8 cellular contexts compared by ENCODE assay signal in genomic region chr10:12588091-12588850, GRCh38.
DNase-seq lines count a peak whose midpoint lies in the region; ATAC-seq and TF ChIP-seq lines count a peak whose summit lies in the region.

No MANE protein-coding gene starts in this region.

- peak overlapping the region; percentile 76 for H3K4me3 Mint-ChIP-seq in activated CD4-positive, alpha-beta T cell treated with anti-CD3 and anti-CD28 coated beads, Interleukin-2, amount 10 ng/mL, durations not matched to agents 24 days and 14 days
- H3K4me3 Mint-ChIP-seq in endothelial cell (ENCODE audit: unreplicated experiment): no peak overlapping the region

- H3K27me3 ChIP-seq in sigmoid colon (no peaks in the 10 kb centered on the region), left lung (peaks cover 0 to 10% of the 10 kb centered on the region in 2 donors)

- no peak for TF ChIP-seq POLR2A in sigmoid colon (IDR thresholded peaks at IDR 0.05)

- DNase-seq in activated CD4-positive, alpha-beta T cell treated with anti-CD3 and anti-CD28 coated beads, Interleukin-2, amount 10 ng/mL, durations not matched to agents 24 days and 14 days: peak; percentile 84
- DNase-seq in activated CD4-positive, alpha-beta T cell treated with anti-CD3 and anti-CD28 coated beads, Interleukin-2, amount 50 U/mL, for 48 hours: no peak
- no peak for DNase-seq in activated naive CD4-positive, alpha-beta T cell treated with anti-CD3 and anti-CD28 coated beads, Interleukin-2, amount 50 U/mL, for 72 hours (ENCODE audit: low spot score in 2 of 2)
- peak; percentile 48 for DNase-seq in sigmoid colon
- DNase-seq in left lung: no peak
- DNase-seq in endothelial cell (ENCODE audit: low spot score): no peak

- H3K27ac ChIP-seq in sigmoid colon (peak overlapping the region in 1 of 4 donors; percentile 41), left lung (no peak overlapping the region)

- peaks cover 2% of the 10 kb centered on the region for H3K36me3 Mint-ChIP-seq in activated CD4-positive, alpha-beta T cell treated with anti-CD3 and anti-CD28 coated beads, Interleukin-2, amount 10 ng/mL, durations not matched to agents 24 days and 14 days (ENCODE audit: low read depth)
- peaks cover 17 to 18% of the 10 kb centered on the region in 2 donors for H3K36me3 Mint-ChIP-seq in activated naive CD4-positive, alpha-beta T cell treated with anti-CD3 and anti-CD28 coated beads, Interleukin-2, amount 50 U/mL, for 72 hours
- no peaks in the 10 kb centered on the region for H3K36me3 Mint-ChIP-seq in endothelial cell (ENCODE audit: low read depth, unreplicated experiment)

- H3K9me3 Mint-ChIP-seq in activated CD4-positive, alpha-beta T cell treated with anti-CD3 and anti-CD28 coated beads, Interleukin-2, amount 10 ng/mL, durations not matched to agents 24 days and 14 days: peaks cover 5% of the 10 kb centered on the region
- H3K9me3 Mint-ChIP-seq in activated naive CD4-positive, alpha-beta T cell treated with anti-CD3 and anti-CD28 coated beads, Interleukin-2, amount 50 U/mL, for 72 hours: peaks cover 6 to 8% of the 10 kb centered on the region in 2 donors
- no peaks in the 10 kb centered on the region for H3K9me3 Mint-ChIP-seq in endothelial cell (ENCODE audit: unreplicated experiment)

- H3K36me3 ChIP-seq in sigmoid colon (no peaks in the 10 kb centered on the region), left lung (no peaks in the 10 kb centered on the region)

- no peak overlapping the region for H3K4me3 ChIP-seq in sigmoid colon
- H3K4me3 ChIP-seq in left lung: no peak overlapping the region

- TF ChIP-seq EP300 in sigmoid colon (IDR thresholded peaks at IDR 0.05): no peak

- ATAC-seq in HG02852 (IDR thresholded peaks at IDR 0.05; ENCODE audit: unreplicated experiment) (peak; percentile 30), left lung (no peak), HG03135 (IDR thresholded peaks at IDR 0.05; ENCODE audit: unreplicated experiment) (no peak)
- ATAC-seq in activated naive CD4-positive, alpha-beta T cell treated with anti-CD3 and anti-CD28 coated beads, Interleukin-2, amount 50 U/mL, for 72 hours: peak; percentile 66 to 68

- H3K9me3 ChIP-seq in sigmoid colon: no peaks in the 10 kb centered on the region
- no peaks in the 10 kb centered on the region for H3K9me3 ChIP-seq in left lung

- intact Hi-C loops in activated CD4-positive, alpha-beta T cell treated with anti-CD3 and anti-CD28 coated beads, Interleukin-2, amount 10 ng/mL, durations not matched to agents 24 days and 14 days (cut with micrococcal nuclease): loop anchor here (5.0 kb wide), 1 partner anchor 124 kb away; no protein-coding TSS in a partner anchor
- intact Hi-C loops in sigmoid colon (cut with DNase I): no loop called here
- intact Hi-C loops in left lung (cut with DNase I): no loop called here

- 42 to 59% methylated on average over 12 of the region's 12 CpGs for WGBS in sigmoid colon, 2 donors

- TF ChIP-seq CTCF in sigmoid colon (IDR thresholded peaks at IDR 0.05): no peak
- TF ChIP-seq CTCF in left lung (IDR thresholded peaks at IDR 0.05): no peak
- TF ChIP-seq CTCF in endothelial cell (IDR thresholded peaks at IDR 0.05; ENCODE audit: unreplicated experiment): no peak

- H3K27ac Mint-ChIP-seq in activated CD4-positive, alpha-beta T cell treated with anti-CD3 and anti-CD28 coated beads, Interleukin-2, amount 10 ng/mL, durations not matched to agents 24 days and 14 days: peak overlapping the region; percentile 74
- H3K27ac Mint-ChIP-seq in activated naive CD4-positive, alpha-beta T cell treated with anti-CD3 and anti-CD28 coated beads, Interleukin-2, amount 50 U/mL, for 72 hours: peak overlapping the region in 1 of 2 donors; percentile 10
- H3K27ac Mint-ChIP-seq in endothelial cell (ENCODE audit: unreplicated experiment): no peak overlapping the region

- H3K4me1 Mint-ChIP-seq in activated CD4-positive, alpha-beta T cell treated with anti-CD3 and anti-CD28 coated beads, Interleukin-2, amount 10 ng/mL, durations not matched to agents 24 days and 14 days: peaks cover 55% of the 10 kb centered on the region
- H3K4me1 Mint-ChIP-seq in endothelial cell (ENCODE audit: unreplicated experiment): no peaks in the 10 kb centered on the region

- H3K4me1 ChIP-seq in sigmoid colon: peaks cover 0 to 13% (median 5%) of the 10 kb centered on the region in 4 donors
- H3K4me1 ChIP-seq in left lung: no peaks in the 10 kb centered on the region

- H3K27me3 Mint-ChIP-seq in activated CD4-positive, alpha-beta T cell treated with anti-CD3 and anti-CD28 coated beads, Interleukin-2, amount 10 ng/mL, durations not matched to agents 24 days and 14 days: no peaks in the 10 kb centered on the region
- peaks cover 1% of the 10 kb centered on the region for H3K27me3 Mint-ChIP-seq in endothelial cell (ENCODE audit: unreplicated experiment)

Comparison
In these comparisons a context has a peak if more than half of its experiments do, and no peak if none do; other contexts are left out.
1. DNase-seq: peak in activated CD4-positive, alpha-beta T cell treated with anti-CD3 and anti-CD28 coated beads, Interleukin-2, amount 10 ng/mL, durations not matched to agents 24 days and 14 days (single experiment) and sigmoid colon (single experiment); none in activated CD4-positive, alpha-beta T cell treated with anti-CD3 and anti-CD28 coated beads, Interleukin-2, amount 50 U/mL, for 48 hours (0 of 2), activated naive CD4-positive, alpha-beta T cell treated with anti-CD3 and anti-CD28 coated beads, Interleukin-2, amount 50 U/mL, for 72 hours (0 of 2), left lung (0 of 2) and endothelial cell (single experiment).
2. ATAC-seq: peak in HG02852 (single experiment) and activated naive CD4-positive, alpha-beta T cell treated with anti-CD3 and anti-CD28 coated beads, Interleukin-2, amount 50 U/mL, for 72 hours (2 of 2); none in left lung (single experiment) and HG03135 (single experiment).